20 cellular contexts compared by ENCODE assay signal in the genomic region with DNA sequence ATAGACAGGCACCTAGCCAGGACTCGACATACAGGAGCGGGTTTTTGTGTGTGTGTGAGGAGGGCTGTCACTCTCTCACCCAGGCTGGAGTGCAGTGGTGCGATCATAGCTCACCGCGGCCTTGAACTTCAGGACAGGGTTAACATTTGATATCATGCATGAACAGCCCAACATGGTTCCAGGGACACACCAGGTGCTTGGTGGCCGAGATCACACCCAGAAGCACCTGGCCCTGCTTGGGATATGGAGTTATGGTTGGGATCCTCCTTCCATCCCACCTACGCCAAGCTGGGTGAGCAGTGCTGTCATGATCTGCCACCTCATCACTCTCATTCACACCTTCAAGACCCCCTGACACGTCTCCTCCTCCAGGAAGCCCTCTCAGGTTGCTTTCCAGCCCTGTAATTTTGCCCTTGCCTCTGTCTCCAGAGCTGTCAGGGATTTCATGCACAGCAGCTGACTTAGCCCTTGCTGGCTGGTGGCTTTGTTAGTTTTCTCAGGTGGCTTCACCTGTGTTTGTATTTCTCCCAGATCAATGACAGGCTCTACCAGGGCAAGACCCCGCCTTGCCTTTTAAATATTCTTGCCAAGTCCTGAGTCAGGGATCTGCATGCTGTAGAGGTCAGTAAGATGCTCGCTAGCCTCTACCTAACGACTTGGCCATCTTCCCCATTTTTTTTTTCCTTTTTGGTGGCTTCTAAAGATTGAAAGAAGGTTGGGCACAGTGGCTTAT.
DNase-seq lines count a peak whose midpoint lies in the region; ATAC-seq and TF ChIP-seq lines count a peak whose summit lies in the region.
"Had no signal": no experiment of that assay in that cellular context is flagged by ENCODE, and none has a peak within 500 bp of the region (broad histone marks: within the 10 kb centered on the region; RNA-seq: fewer than 3 reads in every experiment).

No MANE protein-coding gene starts in this region.

- no peaks in the 10 kb centered on the region for H3K27me3 ChIP-seq in esophagus squamous epithelium
- no peaks in the 10 kb centered on the region for H3K27me3 ChIP-seq in sigmoid colon
- H3K27me3 ChIP-seq in CD8-positive, alpha-beta T cell (ENCODE audit: insufficient read depth, low read length) = no peaks in the 10 kb centered on the region
- H3K27me3 ChIP-seq: BLaER1, brain microvascular endothelial cell, colonic mucosa had no signal

- peaks cover 0 to 21% (median 10%) of the 10 kb centered on the region in 3 donors for H3K4me1 ChIP-seq in esophagus squamous epithelium
- H3K4me1 ChIP-seq in sigmoid colon = peaks cover 0 to 16% (median 9%) of the 10 kb centered on the region in 4 donors
- no peaks in the 10 kb centered on the region for H3K4me1 ChIP-seq in CD8-positive, alpha-beta T cell (ENCODE audit: insufficient read depth, low read length)
- H3K4me1 ChIP-seq: colonic mucosa had no signal

- intact Hi-C loops in natural killer cell (cut with micrococcal nuclease) = no loop called here
- intact Hi-C loops in esophagus squamous epithelium (cut with DNase I) = no loop called here
- intact Hi-C loops in sigmoid colon (cut with DNase I) = no loop called here
- intact Hi-C loops in CD8-positive, alpha-beta T cell (cut with DNase I, micrococcal nuclease) = no loop called here

- no peak overlapping the region for H3K4me3 Mint-ChIP-seq in natural killer cell
- H3K4me3 Mint-ChIP-seq in natural killer cell treated with Interleukin-12 subunit alpha and Interleukin-12 subunit beta and Interleukin-15 and Interleukin-18, amount 100 ng/mL, for 72 hours = no peak overlapping the region
- no peak overlapping the region for H3K4me3 Mint-ChIP-seq in CD8-positive, alpha-beta T cell
- H3K4me3 Mint-ChIP-seq: activated CD4-positive, alpha-beta T cell treated with anti-CD3 and anti-CD28 coated beads, Interleukin-2, amount 10 ng/mL, durations not matched to agents 7 days and 5 days; memory B cell; naive thymus-derived CD4-positive, alpha-beta T cell had no signal

- ATAC-seq in natural killer cell = no peak
- no peak for ATAC-seq in natural killer cell treated with Interleukin-12 subunit alpha and Interleukin-12 subunit beta and Interleukin-15 and Interleukin-18, amount 100 ng/mL, for 72 hours
- ATAC-seq in CD8-positive, alpha-beta T cell = no peak
- ATAC-seq: naive thymus-derived CD4-positive, alpha-beta T cell had no signal

- H3K9me3 Mint-ChIP-seq in natural killer cell = no peaks in the 10 kb centered on the region
- no peaks in the 10 kb centered on the region for H3K9me3 Mint-ChIP-seq in natural killer cell treated with Interleukin-12 subunit alpha and Interleukin-12 subunit beta and Interleukin-15 and Interleukin-18, amount 100 ng/mL, for 72 hours
- H3K9me3 Mint-ChIP-seq in CD8-positive, alpha-beta T cell = no peaks in the 10 kb centered on the region
- H3K9me3 Mint-ChIP-seq: activated CD4-positive, alpha-beta T cell treated with anti-CD3 and anti-CD28 coated beads, Interleukin-2, amount 10 ng/mL, durations not matched to agents 7 days and 5 days; activated T-helper 2 cell treated with anti-CD3 and anti-CD28 coated beads, Interferon-gamma antibody, Interleukin-2, Interleukin-4, amounts not matched to agents 10 μg/mL and 5 μg/mL and 100 μg/mL, durations not matched to agents 14 hours and 24 hours and 36 hours; memory B cell; naive thymus-derived CD4-positive, alpha-beta T cell had no signal

- peak overlapping the region in 3 of 4 donors; percentile 55 to 84 (median 60) for H3K27ac ChIP-seq in esophagus squamous epithelium
- peak overlapping the region; percentile 44 to 67 (median 54) for H3K27ac ChIP-seq in sigmoid colon
- H3K27ac ChIP-seq in CD8-positive, alpha-beta T cell (ENCODE audit: low read depth, low read length) = no peak overlapping the region
- H3K27ac ChIP-seq: BLaER1, brain microvascular endothelial cell, colonic mucosa had no signal

- peaks cover 7 to 14% of the 10 kb centered on the region in 2 donors for H3K4me1 Mint-ChIP-seq in natural killer cell
- H3K4me1 Mint-ChIP-seq in natural killer cell treated with Interleukin-12 subunit alpha and Interleukin-12 subunit beta and Interleukin-15 and Interleukin-18, amount 100 ng/mL, for 72 hours (ENCODE audit: low read depth in 2 of 2) = peaks cover 0 to 10% of the 10 kb centered on the region in 2 donors
- no peaks in the 10 kb centered on the region for H3K4me1 Mint-ChIP-seq in CD8-positive, alpha-beta T cell (ENCODE audit: low read depth)
- H3K4me1 Mint-ChIP-seq: activated CD4-positive, alpha-beta T cell treated with anti-CD3 and anti-CD28 coated beads, Interleukin-2, amount 10 ng/mL, durations not matched to agents 7 days and 5 days had no signal

- H3K36me3 Mint-ChIP-seq in natural killer cell = peaks cover 9% of the 10 kb centered on the region
- H3K36me3 Mint-ChIP-seq in natural killer cell treated with Interleukin-12 subunit alpha and Interleukin-12 subunit beta and Interleukin-15 and Interleukin-18, amount 100 ng/mL, for 72 hours = peaks cover 5% of the 10 kb centered on the region
- peaks cover 35% of the 10 kb centered on the region for H3K36me3 Mint-ChIP-seq in CD8-positive, alpha-beta T cell

- H3K9me3 ChIP-seq in esophagus squamous epithelium = no peaks in the 10 kb centered on the region
- no peaks in the 10 kb centered on the region for H3K9me3 ChIP-seq in sigmoid colon
- no peaks in the 10 kb centered on the region for H3K9me3 ChIP-seq in CD8-positive, alpha-beta T cell (ENCODE audit: low read length)
- H3K9me3 ChIP-seq: BLaER1, colonic mucosa had no signal

- peak overlapping the region; percentile 48 to 57 for H3K27ac Mint-ChIP-seq in natural killer cell
- peak overlapping the region in 1 of 2 donors; percentile 6 for H3K27ac Mint-ChIP-seq in natural killer cell treated with Interleukin-12 subunit alpha and Interleukin-12 subunit beta and Interleukin-15 and Interleukin-18, amount 100 ng/mL, for 72 hours
- H3K27ac Mint-ChIP-seq in CD8-positive, alpha-beta T cell = no peak overlapping the region
- H3K27ac Mint-ChIP-seq: activated CD4-positive, alpha-beta T cell treated with anti-CD3 and anti-CD28 coated beads, Interleukin-2, amount 10 ng/mL, durations not matched to agents 7 days and 5 days; activated T-helper 2 cell treated with anti-CD3 and anti-CD28 coated beads, Interferon-gamma antibody, Interleukin-2, Interleukin-4, amounts not matched to agents 10 μg/mL and 5 μg/mL and 100 μg/mL, durations not matched to agents 14 hours and 24 hours and 36 hours; memory B cell had no signal

- H3K4me3 ChIP-seq in esophagus squamous epithelium = no peak overlapping the region
- no peak overlapping the region for H3K4me3 ChIP-seq in sigmoid colon
- H3K4me3 ChIP-seq in CD8-positive, alpha-beta T cell (ENCODE audit: low read depth, low read length) = no peak overlapping the region
- H3K4me3 ChIP-seq: BLaER1, colonic mucosa had no signal

- no peak for DNase-seq in natural killer cell
- DNase-seq in natural killer cell treated with Interleukin-12 subunit alpha and Interleukin-12 subunit beta and Interleukin-15 and Interleukin-18, amount 100 ng/mL, for 72 hours (ENCODE audit: low spot score) = no peak
- DNase-seq in esophagus squamous epithelium (lab: John Stamatoyannopoulos, UW) = no peak
- DNase-seq in sigmoid colon = peak; percentile 14
- no peak for DNase-seq in NCI-H2171 treated with DMSO at 0.1 percent for 48 hours (lab: John Stamatoyannopoulos, UW)
- DNase-seq in CD8-positive, alpha-beta T cell = no peak
- DNase-seq in NCI-H146 treated with DMSO at 0.1 percent for 48 hours (lab: John Stamatoyannopoulos, UW; ENCODE audit: unreplicated experiment) = no peak
- DNase-seq in KG1 (lab: John Stamatoyannopoulos, UW) = no peak
- DNase-seq: activated CD4-positive, alpha-beta T cell treated with anti-CD3 and anti-CD28 coated beads, Interleukin-2, amount 10 ng/mL, durations not matched to agents 7 days and 5 days; brain microvascular endothelial cell; colonic mucosa; glutamatergic neuron; naive thymus-derived CD4-positive, alpha-beta T cell; NCI-H1105; NCI-H2029 treated with DMSO at 0.1 percent for 48 hours; NCI-H345; OCI-M1 had no signal

- H3K27me3 Mint-ChIP-seq in natural killer cell (ENCODE audit: low read depth in 2 of 2) = no peaks in the 10 kb centered on the region
- no peaks in the 10 kb centered on the region for H3K27me3 Mint-ChIP-seq in natural killer cell treated with Interleukin-12 subunit alpha and Interleukin-12 subunit beta and Interleukin-15 and Interleukin-18, amount 100 ng/mL, for 72 hours
- no peaks in the 10 kb centered on the region for H3K27me3 Mint-ChIP-seq in CD8-positive, alpha-beta T cell (ENCODE audit: low read depth)
- H3K27me3 Mint-ChIP-seq: activated CD4-positive, alpha-beta T cell treated with anti-CD3 and anti-CD28 coated beads, Interleukin-2, amount 10 ng/mL, durations not matched to agents 7 days and 5 days; memory B cell; naive thymus-derived CD4-positive, alpha-beta T cell had no signal

- no peak for TF ChIP-seq POLR2A in esophagus squamous epithelium (IDR thresholded peaks at IDR 0.05)
- no peak for TF ChIP-seq POLR2A in sigmoid colon (IDR thresholded peaks at IDR 0.05)

- TF ChIP-seq CTCF in natural killer cell (IDR thresholded peaks at IDR 0.05) (no peak), esophagus squamous epithelium (IDR thresholded peaks at IDR 0.05) (no peak), sigmoid colon (IDR thresholded peaks at IDR 0.05) (no peak)
- TF ChIP-seq CTCF in CD8-positive, alpha-beta T cell (IDR thresholded peaks at IDR 0.05) = no peak

- H3K36me3 ChIP-seq in esophagus squamous epithelium = peaks cover 0 to 50% (median 0%) of the 10 kb centered on the region in 3 donors
- peaks cover 0 to 19% (median 2%) of the 10 kb centered on the region in 4 donors for H3K36me3 ChIP-seq in sigmoid colon
- H3K36me3 ChIP-seq in CD8-positive, alpha-beta T cell (ENCODE audit: insufficient read depth, low read length) = peaks cover 3% of the 10 kb centered on the region
- H3K36me3 ChIP-seq: brain microvascular endothelial cell, colonic mucosa had no signal

- TF ChIP-seq EP300 in sigmoid colon (IDR thresholded peaks at IDR 0.05) = no peak

- CTCF ChIA-PET in CD8-positive, alpha-beta T cell (lab: Charles Lee) = interaction anchor here (1.0 kb wide), 1 partner anchor 148 kb away, joined by 3 read pairs; no protein-coding TSS in a partner anchor

- WGBS in esophagus squamous epithelium, 2 donors = 86 to 89% methylated on average over 8 to 11 of the region's 11 CpGs
- WGBS in sigmoid colon, 2 donors = 90 to 92% methylated on average over 11 of the region's 11 CpGs

- POLR2A ChIA-PET in CD8-positive, alpha-beta T cell (lab: Charles Lee) = no interaction called here
